31 cellular contexts compared by ENCODE assay signal in the genomic region with DNA sequence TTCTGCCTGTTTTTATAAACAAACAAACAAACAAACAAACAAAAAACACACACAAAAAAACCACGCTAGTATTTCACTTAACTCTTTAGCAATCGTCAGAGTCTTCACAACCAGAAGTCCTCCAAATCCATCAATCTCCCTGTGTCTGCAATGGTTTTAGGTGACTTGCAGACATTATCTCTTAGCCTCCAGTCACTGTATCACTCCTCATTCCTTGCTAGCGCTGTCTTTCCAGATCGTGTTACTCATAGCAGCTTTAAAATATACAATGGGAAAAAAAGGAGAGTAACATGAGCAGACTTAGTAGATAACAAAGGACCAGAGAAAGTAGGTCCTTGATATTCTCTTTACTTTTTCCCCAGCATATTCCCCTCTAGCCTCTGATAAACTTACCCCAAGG.
"Had no signal": no experiment of that assay in that cellular context is flagged by ENCODE, and none has a peak within 500 bp of the region (broad histone marks: within the 10 kb centered on the region; RNA-seq: fewer than 3 reads in every experiment).

No MANE protein-coding gene starts in this region.

- H3K4me3 Mint-ChIP-seq: activated CD4-positive, alpha-beta T cell treated with anti-CD3 and anti-CD28 coated beads, Interleukin-2, amount 10 ng/mL, durations not matched to agents 24 days and 14 days; activated CD8-positive, alpha-beta T cell treated with anti-CD3 and anti-CD28 coated beads for 36 hours; activated naive CD4-positive, alpha-beta T cell treated with anti-CD3 and anti-CD28 coated beads, Interleukin-2, amount 50 U/mL, for 24 hours; activated naive CD8-positive, alpha-beta T cell treated with anti-CD3 and anti-CD28 coated beads, Interleukin-2, amount 10 ng/mL, durations not matched to agents 7 days and 5 days; activated T-cell treated with anti-CD3 and anti-CD28 coated beads, Interleukin-2, amount 50 U/mL, for 72 hours; activated T-helper 17 cell treated with anti-CD3 and anti-CD28 coated beads, Interleukin-2, amount 50 U/mL, for 72 hours; T-helper 1 cell treated with Interleukin-12 subunit alpha and Interleukin-12 subunit beta and Interleukin-4 antibody, amounts not matched to agents 30 μg/mL and 1 μg/mL, for 36 hours; T-helper 2 cell treated with Interferon-gamma antibody and Interleukin-4, amounts not matched to agents 5 μg/mL and 100 μg/mL, for 36 hours had no signal

- H3K4me1 Mint-ChIP-seq: activated CD4-positive, alpha-beta T cell treated with anti-CD3 and anti-CD28 coated beads, Interleukin-2, amount 10 ng/mL, durations not matched to agents 24 days and 14 days; activated naive CD4-positive, alpha-beta T cell treated with anti-CD3 and anti-CD28 coated beads, Interleukin-2, amount 50 U/mL, for 24 hours; activated naive CD8-positive, alpha-beta T cell treated with anti-CD3 and anti-CD28 coated beads, Interleukin-2, amount 10 ng/mL, durations not matched to agents 7 days and 5 days; activated T-helper 17 cell treated with anti-CD3 and anti-CD28 coated beads, Interleukin-2, amount 50 U/mL, for 72 hours had no signal

- H3K27ac ChIP-seq: ascending aorta, breast epithelium, SJSA1 had no signal

- H3K36me3 Mint-ChIP-seq: activated naive CD4-positive, alpha-beta T cell treated with anti-CD3 and anti-CD28 coated beads, Interleukin-2, amount 50 U/mL, for 24 hours; activated naive CD8-positive, alpha-beta T cell treated with anti-CD3 and anti-CD28 coated beads, Interleukin-2, amount 10 ng/mL, durations not matched to agents 7 days and 5 days had no signal

- H3K36me3 ChIP-seq: ascending aorta, breast epithelium, SJSA1 had no signal

- H3K9me2 ChIP-seq: SK-N-SH had no signal

- H3K27me3 ChIP-seq: ascending aorta, breast epithelium, SJSA1 had no signal

- DNase-seq: activated CD4-positive, alpha-beta T cell treated with anti-CD3 and anti-CD28 coated beads, Interleukin-2, amount 10 ng/mL, durations not matched to agents 24 days and 14 days; activated CD4-positive, alpha-beta T cell treated with anti-CD3 and anti-CD28 coated beads, Interleukin-2, amount 50 U/mL, for 4 hours; activated CD8-positive, alpha-beta T cell treated with anti-CD3 and anti-CD28 coated beads for 36 hours; activated gamma-delta T cell; activated naive CD4-positive, alpha-beta T cell treated with Interleukin-2 at 50 U/mL for 16 hours; activated naive CD8-positive, alpha-beta T cell treated with anti-CD3 and anti-CD28 coated beads, Interleukin-2, amount 10 ng/mL, durations not matched to agents 7 days and 5 days; activated T-cell treated with anti-CD3 and anti-CD28 coated beads, Interleukin-2, amount 50 U/mL, for 1 hour; activated T-cell treated with anti-CD3 and anti-CD28 coated beads, Interleukin-2, amount 50 U/mL, for 72 hours; amygdala; MM.1S; NCI-H1092; NCI-H1417; NCI-H187 treated with DMSO at 0.1 percent for 48 hours; NCI-H2081; NCI-H2171 treated with DMSO at 0.1 percent for 48 hours; NCI-H2227 treated with DMSO at 0.1 percent for 48 hours; NCI-H446; NCI-H510A treated with DMSO at 0.1 percent for 48 hours; NCI-H526 treated with DMSO at 0.1 percent for 48 hours; NCI-H774; SHP77; SK-N-SH had no signal

- H3K9ac ChIP-seq: SK-N-SH had no signal

- FAIRE-seq: TTC549 had no signal

- H3K4me3 ChIP-seq: ascending aorta, breast epithelium, SJSA1 had no signal

- ATAC-seq: activated CD8-positive, alpha-beta T cell treated with anti-CD3 and anti-CD28 coated beads for 36 hours; activated T-cell treated with anti-CD3 and anti-CD28 coated beads, Interleukin-2, amount 50 U/mL, for 72 hours; activated T-helper 17 cell treated with anti-CD3 and anti-CD28 coated beads, Interleukin-2, amount 50 U/mL, for 72 hours; Panc1 had no signal

- H3K9me3 ChIP-seq: SJSA1, SK-N-SH had no signal

- H3K4me1 ChIP-seq: ascending aorta, breast epithelium, SJSA1 had no signal

- H3K27me3 Mint-ChIP-seq: activated CD8-positive, alpha-beta T cell treated with anti-CD3 and anti-CD28 coated beads for 36 hours; activated naive CD4-positive, alpha-beta T cell treated with anti-CD3 and anti-CD28 coated beads, Interleukin-2, amount 50 U/mL, for 24 hours; activated naive CD8-positive, alpha-beta T cell treated with anti-CD3 and anti-CD28 coated beads, Interleukin-2, amount 10 ng/mL, durations not matched to agents 7 days and 5 days; activated T-helper 17 cell treated with anti-CD3 and anti-CD28 coated beads, Interleukin-2, amount 50 U/mL, for 72 hours had no signal

- H3K4me2 ChIP-seq: SK-N-SH had no signal

- H3K27ac Mint-ChIP-seq: activated CD4-positive, alpha-beta T cell treated with anti-CD3 and anti-CD28 coated beads, Interleukin-2, amount 10 ng/mL, durations not matched to agents 24 days and 14 days; activated CD8-positive, alpha-beta T cell treated with anti-CD3 and anti-CD28 coated beads for 36 hours; activated naive CD4-positive, alpha-beta T cell treated with anti-CD3 and anti-CD28 coated beads, Interleukin-2, amount 50 U/mL, for 24 hours; activated naive CD8-positive, alpha-beta T cell treated with anti-CD3 and anti-CD28 coated beads, Interleukin-2, amount 10 ng/mL, durations not matched to agents 7 days and 5 days; activated T-cell treated with anti-CD3 and anti-CD28 coated beads, Interleukin-2, amount 50 U/mL, for 72 hours; activated T-helper 17 cell treated with anti-CD3 and anti-CD28 coated beads, Interleukin-2, amount 50 U/mL, for 72 hours; T-helper 1 cell treated with Interleukin-12 subunit alpha and Interleukin-12 subunit beta and Interleukin-4 antibody, amounts not matched to agents 30 μg/mL and 1 μg/mL, for 36 hours; T-helper 2 cell treated with Interferon-gamma antibody and Interleukin-4, amounts not matched to agents 5 μg/mL and 100 μg/mL, for 36 hours had no signal
